In the genomic region with DNA sequence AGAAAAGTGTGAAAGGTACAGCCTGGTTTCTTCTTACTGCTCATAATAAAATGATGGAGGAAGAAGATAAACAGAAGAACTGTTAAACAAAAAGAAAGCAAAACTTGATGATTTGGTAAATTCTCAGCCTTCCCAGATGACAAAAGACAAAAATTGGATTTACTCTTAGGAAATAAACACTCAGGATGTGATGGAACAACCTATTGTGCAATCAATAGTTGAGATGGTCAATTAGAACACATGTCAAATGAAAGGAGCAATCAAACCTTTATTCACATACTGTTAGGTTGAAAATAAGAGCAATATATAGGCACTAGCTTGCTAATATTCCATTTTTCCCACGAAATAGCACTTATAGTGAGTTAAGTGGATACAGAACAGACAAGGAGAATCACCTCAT, we compare ENCODE assay signal across 36 cellular contexts.
"Had no signal": no experiment of that assay in that cellular context is flagged by ENCODE, and none has a peak within 500 bp of the region (broad histone marks: within the 10 kb centered on the region; RNA-seq: fewer than 3 reads in every experiment).

No MANE protein-coding gene starts in this region.

- ATAC-seq: activated CD4-positive, alpha-beta T cell treated with anti-CD3 and anti-CD28 coated beads for 36 hours; activated CD4-positive, CD25-positive, alpha-beta regulatory T cell treated with anti-CD3 and anti-CD28 coated beads, Interleukin-2, amount 50 U/mL, for 24 hours; activated CD8-positive, alpha-beta memory T cell treated with anti-CD3 and anti-CD28 coated beads, Interleukin-2, amount 10 ng/mL, durations not matched to agents 7 days and 5 days; activated CD8-positive, alpha-beta T cell treated with anti-CD3 and anti-CD28 coated beads, Interleukin-2, amount 10 ng/mL, durations not matched to agents 7 days and 5 days; activated naive CD4-positive, alpha-beta T cell treated with anti-CD3 and anti-CD28 coated beads, Interleukin-2, amount 50 U/mL, for 72 hours; WTC11 had no signal

- H3K27ac Mint-ChIP-seq: activated CD4-positive, alpha-beta memory T cell treated with anti-CD3 and anti-CD28 coated beads, Interleukin-2, amount 10 ng/mL, durations not matched to agents 7 days and 5 days; activated CD4-positive, alpha-beta T cell treated with anti-CD3 and anti-CD28 coated beads for 36 hours; activated CD4-positive, alpha-beta T cell treated with anti-CD3 and anti-CD28 coated beads, Interleukin-2, amount 10 ng/mL, durations not matched to agents 7 days and 5 days; activated CD8-positive, alpha-beta memory T cell treated with anti-CD3 and anti-CD28 coated beads, Interleukin-2, amount 10 ng/mL, durations not matched to agents 7 days and 5 days; activated CD8-positive, alpha-beta T cell treated with anti-CD3 and anti-CD28 coated beads, Interleukin-2, amount 10 ng/mL, durations not matched to agents 7 days and 5 days; activated naive CD4-positive, alpha-beta T cell treated with anti-CD3 and anti-CD28 coated beads, Interleukin-2, amount 10 ng/mL, durations not matched to agents 7 days and 5 days; activated naive CD4-positive, alpha-beta T cell treated with anti-CD3 and anti-CD28 coated beads, Interleukin-2, amount 50 U/mL, for 72 hours; activated naive CD8-positive, alpha-beta T cell treated with anti-CD3 and anti-CD28 coated beads for 36 hours; activated T-cell treated with anti-CD3 and anti-CD28 coated beads, Interleukin-2, amount 50 U/mL, for 24 hours; activated T-helper 2 cell treated with anti-CD3 and anti-CD28 coated beads, Interferon-gamma antibody, Interleukin-2, Interleukin-4, amounts not matched to agents 10 μg/mL and 5 μg/mL and 100 μg/mL, durations not matched to agents 14 hours and 24 hours and 36 hours; brain; T-helper 1 cell treated with Interleukin-12 subunit alpha and Interleukin-12 subunit beta and Interleukin-4 antibody, amounts not matched to agents 30 μg/mL and 1 μg/mL, for 36 hours; T-helper 2 cell treated with Interferon-gamma antibody and Interleukin-4, amounts not matched to agents 5 μg/mL and 100 μg/mL, for 36 hours; WTC11 had no signal

- DNase-seq: activated CD4-positive, alpha-beta memory T cell treated with anti-CD3 and anti-CD28 coated beads, Interleukin-2, amount 10 ng/mL, durations not matched to agents 7 days and 5 days; activated CD4-positive, alpha-beta T cell treated with anti-CD3 and anti-CD28 coated beads for 1 hour; activated CD4-positive, alpha-beta T cell treated with anti-CD3 and anti-CD28 coated beads for 36 hours; activated CD4-positive, alpha-beta T cell treated with anti-CD3 and anti-CD28 coated beads for 48 hours; activated CD4-positive, alpha-beta T cell treated with anti-CD3 and anti-CD28 coated beads, Interleukin-2, amount 10 ng/mL, durations not matched to agents 7 days and 5 days; activated CD4-positive, alpha-beta T cell treated with anti-CD3 and anti-CD28 coated beads, Interleukin-2, amount 50 U/mL, for 48 hours; activated CD4-positive, CD25-positive, alpha-beta regulatory T cell; activated CD8-positive, alpha-beta memory T cell treated with anti-CD3 and anti-CD28 coated beads for 24 hours; activated CD8-positive, alpha-beta memory T cell treated with anti-CD3 and anti-CD28 coated beads, Interleukin-2, amount 10 ng/mL, durations not matched to agents 7 days and 5 days; activated CD8-positive, alpha-beta memory T cell treated with anti-CD3 and anti-CD28 coated beads, Interleukin-2, amount 50 U/mL, for 48 hours; activated CD8-positive, alpha-beta T cell treated with anti-CD3 and anti-CD28 coated beads, Interleukin-2, amount 10 ng/mL, durations not matched to agents 7 days and 5 days; activated effector memory CD4-positive, alpha-beta T cell treated with Interleukin-2 at 50 U/mL for 16 hours; activated gamma-delta T cell; activated naive CD4-positive, alpha-beta T cell treated with anti-CD3 and anti-CD28 coated beads, Interleukin-2, amount 10 ng/mL, durations not matched to agents 7 days and 5 days; activated naive CD4-positive, alpha-beta T cell treated with Interleukin-2 at 50 U/mL for 16 hours; activated naive CD8-positive, alpha-beta T cell treated with anti-CD3 and anti-CD28 coated beads for 36 hours; activated T-cell treated with anti-CD3 and anti-CD28 coated beads, Interleukin-2, amount 50 U/mL, for 24 hours; activated T-cell treated with anti-CD3 and anti-CD28 coated beads, Interleukin-2, amount 50 U/mL, for 48 hours; aorta; caudate nucleus; cerebellar nuclear complex; T-helper 1 cell; T-helper 2 cell; T-helper 9 cell; WERI-Rb-1 had no signal

- H3K27ac ChIP-seq: cardiac muscle cell, WERI-Rb-1 had no signal

- H3K4me1 Mint-ChIP-seq: activated CD4-positive, alpha-beta memory T cell treated with anti-CD3 and anti-CD28 coated beads, Interleukin-2, amount 10 ng/mL, durations not matched to agents 7 days and 5 days; activated CD4-positive, alpha-beta T cell treated with anti-CD3 and anti-CD28 coated beads for 36 hours; activated CD4-positive, alpha-beta T cell treated with anti-CD3 and anti-CD28 coated beads, Interleukin-2, amount 10 ng/mL, durations not matched to agents 7 days and 5 days; activated CD8-positive, alpha-beta memory T cell treated with anti-CD3 and anti-CD28 coated beads, Interleukin-2, amount 10 ng/mL, durations not matched to agents 7 days and 5 days; activated naive CD4-positive, alpha-beta T cell treated with anti-CD3 and anti-CD28 coated beads, Interleukin-2, amount 10 ng/mL, durations not matched to agents 7 days and 5 days; activated naive CD8-positive, alpha-beta T cell treated with anti-CD3 and anti-CD28 coated beads for 36 hours; brain; central memory CD8-positive, alpha-beta T cell had no signal

- H3K36me3 Mint-ChIP-seq: activated CD8-positive, alpha-beta memory T cell treated with anti-CD3 and anti-CD28 coated beads, Interleukin-2, amount 10 ng/mL, durations not matched to agents 7 days and 5 days; activated naive CD4-positive, alpha-beta T cell treated with anti-CD3 and anti-CD28 coated beads, Interleukin-2, amount 10 ng/mL, durations not matched to agents 7 days and 5 days; activated naive CD4-positive, alpha-beta T cell treated with anti-CD3 and anti-CD28 coated beads, Interleukin-2, amount 50 U/mL, for 72 hours; activated naive CD8-positive, alpha-beta T cell treated with anti-CD3 and anti-CD28 coated beads for 36 hours; brain; WTC11 had no signal

- H3K4me3 Mint-ChIP-seq: activated CD4-positive, alpha-beta memory T cell treated with anti-CD3 and anti-CD28 coated beads, Interleukin-2, amount 10 ng/mL, durations not matched to agents 7 days and 5 days; activated CD4-positive, alpha-beta T cell treated with anti-CD3 and anti-CD28 coated beads for 36 hours; activated CD4-positive, alpha-beta T cell treated with anti-CD3 and anti-CD28 coated beads, Interleukin-2, amount 10 ng/mL, durations not matched to agents 7 days and 5 days; activated CD8-positive, alpha-beta memory T cell treated with anti-CD3 and anti-CD28 coated beads, Interleukin-2, amount 10 ng/mL, durations not matched to agents 7 days and 5 days; activated CD8-positive, alpha-beta T cell treated with anti-CD3 and anti-CD28 coated beads, Interleukin-2, amount 10 ng/mL, durations not matched to agents 7 days and 5 days; activated naive CD4-positive, alpha-beta T cell treated with anti-CD3 and anti-CD28 coated beads, Interleukin-2, amount 10 ng/mL, durations not matched to agents 7 days and 5 days; activated naive CD8-positive, alpha-beta T cell treated with anti-CD3 and anti-CD28 coated beads for 36 hours; activated T-cell treated with anti-CD3 and anti-CD28 coated beads, Interleukin-2, amount 50 U/mL, for 24 hours; brain; central memory CD8-positive, alpha-beta T cell; T-helper 1 cell treated with Interleukin-12 subunit alpha and Interleukin-12 subunit beta and Interleukin-4 antibody, amounts not matched to agents 30 μg/mL and 1 μg/mL, for 36 hours; T-helper 2 cell treated with Interferon-gamma antibody and Interleukin-4, amounts not matched to agents 5 μg/mL and 100 μg/mL, for 36 hours; WTC11 had no signal

- H3K4me3 ChIP-seq: cardiac muscle cell had no signal

- H3K27me3 Mint-ChIP-seq: activated CD4-positive, alpha-beta memory T cell treated with anti-CD3 and anti-CD28 coated beads, Interleukin-2, amount 10 ng/mL, durations not matched to agents 7 days and 5 days; activated CD4-positive, alpha-beta T cell treated with anti-CD3 and anti-CD28 coated beads for 36 hours; activated CD4-positive, alpha-beta T cell treated with anti-CD3 and anti-CD28 coated beads, Interleukin-2, amount 10 ng/mL, durations not matched to agents 7 days and 5 days; activated CD8-positive, alpha-beta memory T cell treated with anti-CD3 and anti-CD28 coated beads, Interleukin-2, amount 10 ng/mL, durations not matched to agents 7 days and 5 days; activated naive CD4-positive, alpha-beta T cell treated with anti-CD3 and anti-CD28 coated beads, Interleukin-2, amount 10 ng/mL, durations not matched to agents 7 days and 5 days; activated naive CD8-positive, alpha-beta T cell treated with anti-CD3 and anti-CD28 coated beads for 36 hours; activated T-cell treated with anti-CD3 and anti-CD28 coated beads, Interleukin-2, amount 50 U/mL, for 24 hours; brain; central memory CD8-positive, alpha-beta T cell had no signal

- H3K27me3 ChIP-seq: cardiac muscle cell had no signal

- H3K9me3 Mint-ChIP-seq: activated CD4-positive, alpha-beta memory T cell treated with anti-CD3 and anti-CD28 coated beads, Interleukin-2, amount 10 ng/mL, durations not matched to agents 7 days and 5 days; activated CD4-positive, alpha-beta T cell treated with anti-CD3 and anti-CD28 coated beads, Interleukin-2, amount 10 ng/mL, durations not matched to agents 7 days and 5 days; activated naive CD4-positive, alpha-beta T cell treated with anti-CD3 and anti-CD28 coated beads, Interleukin-2, amount 10 ng/mL, durations not matched to agents 7 days and 5 days; activated naive CD4-positive, alpha-beta T cell treated with anti-CD3 and anti-CD28 coated beads, Interleukin-2, amount 50 U/mL, for 72 hours; activated naive CD8-positive, alpha-beta T cell treated with anti-CD3 and anti-CD28 coated beads for 36 hours; activated T-helper 2 cell treated with anti-CD3 and anti-CD28 coated beads, Interferon-gamma antibody, Interleukin-2, Interleukin-4, amounts not matched to agents 10 μg/mL and 5 μg/mL and 100 μg/mL, durations not matched to agents 14 hours and 24 hours and 36 hours; brain; T-helper 1 cell treated with Interleukin-12 subunit alpha and Interleukin-12 subunit beta and Interleukin-4 antibody, amounts not matched to agents 30 μg/mL and 1 μg/mL, for 36 hours; T-helper 2 cell treated with Interferon-gamma antibody and Interleukin-4, amounts not matched to agents 5 μg/mL and 100 μg/mL, for 36 hours; WTC11 had no signal

- FAIRE-seq: astrocyte, bronchial epithelial cell had no signal

- H3K36me3 ChIP-seq: cardiac muscle cell, WERI-Rb-1 had no signal
